Comparison of ENCODE assay signal across 17 cellular contexts in the genomic region with DNA sequence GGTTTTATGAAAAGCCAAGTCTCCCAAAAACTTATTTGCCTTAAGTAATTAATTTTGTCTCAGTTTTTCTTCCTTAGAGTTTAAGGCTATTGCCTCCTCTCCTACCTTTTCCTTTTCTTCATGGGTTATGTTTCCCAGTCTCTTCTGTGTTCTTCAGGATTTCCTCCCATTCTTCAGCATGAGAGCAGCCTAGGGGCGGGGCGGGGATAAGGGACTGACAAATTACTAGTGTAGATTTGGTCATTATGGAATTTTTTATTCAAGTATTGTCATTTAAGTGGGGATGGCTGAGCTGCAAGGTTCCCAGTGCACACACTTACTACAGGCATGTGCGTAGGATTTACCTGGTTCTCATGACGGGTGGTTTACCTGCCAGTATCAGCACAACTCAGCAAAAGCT. TPM values are rescaled to one million over a fixed set of nuclear protein-coding genes. Genes with fewer than 3 reads are reported as not detected.
DNase-seq lines count a peak whose midpoint lies in the region; ATAC-seq and TF ChIP-seq lines count a peak whose summit lies in the region.
"Had no signal": no experiment of that assay in that cellular context is flagged by ENCODE, and none has a peak within 500 bp of the region (broad histone marks: within the 10 kb centered on the region; RNA-seq: fewer than 3 reads in every experiment).

No MANE protein-coding gene starts in this region.

- H3K27me3 ChIP-seq in RWPE2 (ENCODE audit: insufficient read depth, poor library complexity, severe bottlenecking) (no peaks in the 10 kb centered on the region), right cardiac atrium (ENCODE audit: control insufficient read depth, insufficient read depth) (no peaks in the 10 kb centered on the region), gastrocnemius medialis (no peaks in the 10 kb centered on the region)
- H3K27me3 ChIP-seq: hepatocyte, MG63 had no signal

- DNase-seq in RWPE2 (ENCODE audit: low spot score) (no peak), right cardiac atrium (peak in 2 of 3 donors; percentile 49 to 76), gastrocnemius medialis (no peak), KG1 (lab: John Stamatoyannopoulos, UW) (no peak)
- no peak for DNase-seq in central memory CD8-positive, alpha-beta T cell (ENCODE audit: low spot score in 2 of 2)
- DNase-seq: activated CD4-positive, CD25-positive, alpha-beta regulatory T cell; activated CD8-positive, alpha-beta memory T cell treated with anti-CD3 and anti-CD28 coated beads, Interleukin-2, amount 50 U/mL, for 4 hours; DMS79 treated with DMSO at 0.1 percent for 48 hours; GOT3; MG63; NCI-H2029 treated with DMSO at 0.1 percent for 48 hours; NCI-H69; stimulated activated naive CD4-positive, alpha-beta T cell had no signal

- peaks cover 50% of the 10 kb centered on the region for H3K36me3 Mint-ChIP-seq in central memory CD8-positive, alpha-beta T cell (ENCODE audit: insufficient read depth)

- ATAC-seq in RWPE2 (ENCODE audit: low read depth) (no peak), right cardiac atrium (peak in 1 of 2 donors; percentile 72), gastrocnemius medialis (peak in 1 of 2 donors; percentile 25), HG02588 (IDR thresholded peaks at IDR 0.05; ENCODE audit: unreplicated experiment) (no peak), HG02970 (IDR thresholded peaks at IDR 0.05; ENCODE audit: low FRiP score, unreplicated experiment) (no peak)
- ATAC-seq in central memory CD8-positive, alpha-beta T cell (replicated peaks; ENCODE audit: extremely low read depth, poor library complexity, severe bottlenecking): no peak
- ATAC-seq: left lobe of liver had no signal

- no peak for TF ChIP-seq POLR2A in gastrocnemius medialis (IDR thresholded peaks at IDR 0.05)

- H3K27me3 Mint-ChIP-seq in central memory CD8-positive, alpha-beta T cell: no peaks in the 10 kb centered on the region

- peak overlapping the region; percentile 55 for H3K27ac Mint-ChIP-seq in central memory CD8-positive, alpha-beta T cell (ENCODE audit: low read depth)

- in situ Hi-C loops in gastrocnemius medialis (cut with MboI; ENCODE audit: low sequenced_read_pairs in 4 of 4): no loop called here

- H3K4me3 Mint-ChIP-seq in central memory CD8-positive, alpha-beta T cell: no peak overlapping the region

- H3K4me3 ChIP-seq in RWPE2 (ENCODE audit: severe bottlenecking): no peak overlapping the region
- H3K4me3 ChIP-seq in right cardiac atrium (ENCODE audit: low read length): no peak overlapping the region
- H3K4me3 ChIP-seq in gastrocnemius medialis: no peak overlapping the region
- H3K4me3 ChIP-seq: hepatocyte, MG63 had no signal

- 73% methylated on average over 4 of the region's 4 CpGs for WGBS in right cardiac atrium

- H3K36me3 ChIP-seq in RWPE2 (ENCODE audit: low read depth) (peaks cover 72% of the 10 kb centered on the region), gastrocnemius medialis (peaks cover 0 to under 1% of the 10 kb centered on the region in 2 donors)

- H3K9me3 ChIP-seq in RWPE2 (ENCODE audit: severe bottlenecking) (no peaks in the 10 kb centered on the region), right cardiac atrium (ENCODE audit: control insufficient read depth, low read length) (no peaks in the 10 kb centered on the region), gastrocnemius medialis (no peaks in the 10 kb centered on the region)
- H3K9me3 ChIP-seq: MG63 had no signal

- H3K4me1 ChIP-seq in RWPE2 (ENCODE audit: insufficient read depth, poor library complexity, severe bottlenecking) (peaks cover 28% of the 10 kb centered on the region), right cardiac atrium (ENCODE audit: control insufficient read depth, insufficient read depth, low read length) (peaks cover 23% of the 10 kb centered on the region), gastrocnemius medialis (peaks cover 66 to 72% of the 10 kb centered on the region in 2 donors)

- intact Hi-C loops in right cardiac atrium (cut with DNase I): no loop called here
- intact Hi-C loops in gastrocnemius medialis (cut with DNase I; ENCODE audit: low total_unique reads): no loop called here

- no peak for TF ChIP-seq CTCF in RWPE2 (IDR thresholded peaks at IDR 0.05; ENCODE audit: poor library complexity, severe bottlenecking)
- no peak for TF ChIP-seq CTCF in gastrocnemius medialis (IDR thresholded peaks at IDR 0.05 in 4 of 5, conservative IDR thresholded peaks at IDR 0.05 in 1 of 5)

- H3K9me3 Mint-ChIP-seq in central memory CD8-positive, alpha-beta T cell: no peaks in the 10 kb centered on the region

- peak overlapping the region; percentile 93 for H3K27ac ChIP-seq in RWPE2 (ENCODE audit: poor library complexity, severe bottlenecking)
- peak overlapping the region; percentile 92 for H3K27ac ChIP-seq in right cardiac atrium (ENCODE audit: low read length)
- peak overlapping the region; percentile 58 to 74 (median 64) for H3K27ac ChIP-seq in gastrocnemius medialis
- H3K27ac ChIP-seq: hepatocyte had no signal

- peaks cover 51% of the 10 kb centered on the region for H3K4me1 Mint-ChIP-seq in central memory CD8-positive, alpha-beta T cell

RNA-seq across cellular contexts. Expression of a gene that starts 35.2 kb away (rescaled TPM):
- total RNA-seq in right cardiac atrium (1 to 10 TPM; 5.2 to 7.3 (median 5.9) TPM), gastrocnemius medialis (10 to 100 TPM in 1 of 4 donors, 1 to 10 TPM in 3; 2.9 to 16.0 (median 5.8) TPM)
- polyA plus RNA-seq in right cardiac atrium: 3.9 TPM

RNA-seq across cellular contexts. Expression of a gene that starts 56.7 kb away (rescaled TPM):
- total RNA-seq in right cardiac atrium: 10 to 100 TPM; 33.1 to 45.3 (median 40.0) TPM
- 15.7 TPM for polyA plus RNA-seq in right cardiac atrium
- total RNA-seq in gastrocnemius medialis: 10 to 100 TPM; 22.3 to 51.0 (median 35.0) TPM

Comparison
In these comparisons a context has a peak if more than half of its experiments do, and no peak if none do; other contexts are left out.
1. DNase-seq: peak in right cardiac atrium (2 of 3); none in RWPE2 (single experiment), central memory CD8-positive, alpha-beta T cell (0 of 2), gastrocnemius medialis (0 of 2) and KG1 (single experiment).
2. Peak in every context shown above with its lines, with median percentiles within 50 percentile points of each other: H3K27ac ChIP-seq.